1 cellular context compared by ENCODE assay signal in the genomic region with DNA sequence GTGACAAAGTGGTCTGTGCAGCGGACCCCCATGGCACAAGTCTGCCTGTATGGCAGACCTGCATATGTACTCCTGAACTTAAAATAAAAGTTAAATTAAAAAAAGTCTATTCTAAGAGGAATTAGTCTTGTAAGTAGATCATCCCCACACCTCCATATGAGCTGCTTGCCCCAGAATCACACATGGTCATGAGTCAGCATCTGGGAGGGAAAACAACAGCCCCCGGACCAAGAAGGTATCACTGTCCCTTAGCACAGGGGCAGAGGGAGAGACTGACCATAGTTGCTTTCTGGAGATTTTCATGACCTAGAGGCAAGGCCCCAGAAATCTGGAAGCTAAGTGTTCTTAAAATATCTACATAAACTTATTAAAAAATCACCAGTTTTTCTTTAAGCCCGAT.
TF ChIP-seq lines count a peak whose summit lies in the region.

No MANE protein-coding gene starts in this region.

TF ChIP-seq in A549, 52 proteins besides CTCF, POLR2A, EP300 and RAD21 (continued from another document):
- no peak for TF ChIP-seq RARB (CRISPR knock-in tag; IDR thresholded peaks at IDR 0.05)
- no peak for TF ChIP-seq POLR2AphosphoS2 (conservative IDR thresholded peaks at IDR 0.05; ENCODE audit: low read length)
- no peak for TF ChIP-seq ZC3H11A (IDR thresholded peaks at IDR 0.05)
- no peak for TF ChIP-seq CBX2 (IDR thresholded peaks at IDR 0.05; ENCODE audit: borderline replicate concordance, low read depth)
